In genomic region chr12:123398177-123398916, GRCh38 we compare ENCODE assay signal across 8 cellular contexts. TPM values are rescaled to one million over a fixed set of nuclear protein-coding genes. Genes with fewer than 3 reads are reported as not detected.
DNase-seq lines count a peak whose midpoint lies in the region; ATAC-seq and TF ChIP-seq lines count a peak whose summit lies in the region.
"Had no signal": no experiment of that assay in that cellular context is flagged by ENCODE, and none has a peak within 500 bp of the region (broad histone marks: within the 10 kb centered on the region; RNA-seq: fewer than 3 reads in every experiment).

No MANE protein-coding gene starts in this region.

- H3K4me1 ChIP-seq in tibial nerve: peaks cover 0 to 34% (median 10%) of the 10 kb centered on the region in 4 donors

- TF ChIP-seq POLR2A in erythroblast (IDR thresholded peaks at IDR 0.05; ENCODE audit: low read length) (no peak), tibial nerve (IDR thresholded peaks at IDR 0.05) (no peak)

- no peak for TF ChIP-seq CTCF in LNCaP clone FGC (IDR thresholded peaks at IDR 0.05; ENCODE audit: control insufficient read depth, extremely low read depth, insufficient read depth)
- no peak for TF ChIP-seq CTCF in tibial nerve (IDR thresholded peaks at IDR 0.05)

- ATAC-seq in GM21737 (IDR thresholded peaks at IDR 0.05; ENCODE audit: unreplicated experiment) (no peak), HG02623 (IDR thresholded peaks at IDR 0.05; ENCODE audit: unreplicated experiment) (no peak), HG03135 (IDR thresholded peaks at IDR 0.05; ENCODE audit: unreplicated experiment) (no peak)

- no peaks in the 10 kb centered on the region for H3K9me3 ChIP-seq in tibial nerve

- peak in 1 of 2 donors; percentile 10 for TF ChIP-seq EP300 in tibial nerve (IDR thresholded peaks at IDR 0.05)

- H3K27ac ChIP-seq in tibial nerve: peak overlapping the region; percentile 32 to 74 (median 70)

- H3K4me3 ChIP-seq in LNCaP clone FGC (ENCODE audit: low read depth, low read length): no peak overlapping the region
- no peak overlapping the region for H3K4me3 ChIP-seq in tibial nerve

- DNase-seq in LNCaP clone FGC (ENCODE audit: low read depth) (peak; percentile 74), erythroblast (lab: John Stamatoyannopoulos, UW) (peak; percentile 46 to 66), medulla oblongata (ENCODE audit: extremely low spot score) (peak; percentile 57), tibial nerve (ENCODE audit: low spot score in 2 of 2) (peak; percentile 17 to 32)
- DNase-seq: activated naive CD8-positive, alpha-beta T cell treated with anti-CD3 and anti-CD28 coated beads for 36 hours had no signal

- no peaks in the 10 kb centered on the region for H3K27me3 ChIP-seq in tibial nerve

- peaks cover 0 to 87% (median 25%) of the 10 kb centered on the region in 3 donors for H3K36me3 ChIP-seq in tibial nerve

- WGBS in tibial nerve, 2 donors: 62 to 65% methylated on average over 16 of the region's 16 CpGs

RNA-seq across cellular contexts. Expression of gene KMT5A, which starts 14.4 kb away (rescaled TPM):
- total RNA-seq in tibial nerve: 10 to 100 TPM; 16.5 to 34.5 (median 27.0) TPM

RNA-seq across cellular contexts. Expression of gene SBNO1, which starts 33.7 kb away (rescaled TPM):
- 10 to 100 TPM; 13.9 to 25.8 (median 17.8) TPM for total RNA-seq in tibial nerve

RNA-seq across cellular contexts. Expression of gene RILPL2, which starts 38.1 kb away (rescaled TPM):
- total RNA-seq in tibial nerve: 1 to 10 TPM; 5.2 to 6.9 (median 6.1) TPM

RNA-seq across cellular contexts. Expression of gene SNRNP35, which starts 59.6 kb away (rescaled TPM):
- total RNA-seq in tibial nerve: 10 to 100 TPM in 3 of 4 donors, 1 to 10 TPM in 1; 8.1 to 31.8 (median 20.8) TPM
